In genomic region chr3:194323785-194324735, GRCh38 we compare ENCODE assay signal across 8 cellular contexts. TPM values are rescaled to one million over a fixed set of nuclear protein-coding genes. Genes with fewer than 3 reads are reported as not detected.
DNase-seq lines count a peak whose midpoint lies in the region; ATAC-seq, FAIRE-seq and TF ChIP-seq lines count a peak whose summit lies in the region.

No MANE protein-coding gene starts in this region.

- H3K27ac ChIP-seq in PC-9 (peak overlapping the region; percentile 98), endothelial cell of umbilical vein (ENCODE audit: insufficient read depth, low read depth, low read length) (no peak overlapping the region)

- peaks cover 20% of the 10 kb centered on the region for H3K36me3 ChIP-seq in PC-9 (ENCODE audit: low read depth)
- H3K36me3 ChIP-seq in endothelial cell of umbilical vein (ENCODE audit: control insufficient read depth in 2 of 2, extremely low read depth in 1 of 2, insufficient read depth in 2 of 2, low read length in 2 of 2), result no peaks in the 10 kb centered on the region

- no peak overlapping the region for H2AFZ ChIP-seq in PC-9
- peak overlapping the region; percentile 23 for H2AFZ ChIP-seq in endothelial cell of umbilical vein (ENCODE audit: low read depth, low read length)

- peaks cover 6% of the 10 kb centered on the region for H3K36me3 Mint-ChIP-seq in natural killer cell treated with Interleukin-12 subunit alpha and Interleukin-12 subunit beta and Interleukin-15 and Interleukin-18, amount 100 ng/mL, for 72 hours

- H4K20me1 ChIP-seq in PC-9 (ENCODE audit: insufficient read depth) (no peaks in the 10 kb centered on the region), endothelial cell of umbilical vein (replicated peaks; ENCODE audit: control insufficient read depth, extremely low read depth, insufficient read depth, low read length) (no peaks in the 10 kb centered on the region)

- dilution Hi-C loops in endothelial cell of umbilical vein (cut with MboI; ENCODE audit: extremely low pct_ligation_motif_present, low sequenced_read_pairs), result loop anchor here (25.0 kb wide), 1 partner anchor 562 kb away; no protein-coding TSS in a partner anchor

- peaks cover 31% of the 10 kb centered on the region for H3K79me2 ChIP-seq in PC-9 (ENCODE audit: low read depth)
- no peaks in the 10 kb centered on the region for H3K79me2 ChIP-seq in endothelial cell of umbilical vein (ENCODE audit: control insufficient read depth, insufficient read depth, low read length)

- ATAC-seq in natural killer cell treated with Interleukin-12 subunit alpha and Interleukin-12 subunit beta and Interleukin-15 and Interleukin-18, amount 100 ng/mL, for 72 hours, result peak; percentile 57 to 74

- H3K9ac ChIP-seq in endothelial cell of umbilical vein (replicated peaks; ENCODE audit: extremely low read depth, insufficient read depth, low read length), result no peak overlapping the region

- no peak overlapping the region for H3K27ac Mint-ChIP-seq in natural killer cell treated with Interleukin-12 subunit alpha and Interleukin-12 subunit beta and Interleukin-15 and Interleukin-18, amount 100 ng/mL, for 72 hours

- H3K9me1 ChIP-seq in endothelial cell of umbilical vein (replicated peaks; ENCODE audit: control insufficient read depth, extremely low read depth, insufficient read depth, low read length), result no peaks in the 10 kb centered on the region

- H3K27me3 Mint-ChIP-seq in natural killer cell treated with Interleukin-12 subunit alpha and Interleukin-12 subunit beta and Interleukin-15 and Interleukin-18, amount 100 ng/mL, for 72 hours, result peaks cover 15 to 23% of the 10 kb centered on the region in 2 donors

- H3F3A ChIP-seq in PC-9 (ENCODE audit: insufficient read depth, low read depth), result peaks cover 88% of the 10 kb centered on the region

- BruUV-seq in PC-9 (replicated peaks; lab: Mats Ljungman, UMichigan), result no TSS peak
- BruUV-seq in endothelial cell of umbilical vein (replicated peaks; lab: Mats Ljungman, UMichigan), result no TSS peak

- H3K27me3 ChIP-seq in PC-9 (ENCODE audit: insufficient read depth, low read depth) (no peaks in the 10 kb centered on the region), endothelial cell of umbilical vein (ENCODE audit: control insufficient read depth in 2 of 2, insufficient read depth in 2 of 2, low read length in 2 of 2) (no peaks in the 10 kb centered on the region)

- no peaks in the 10 kb centered on the region for H3K4me1 Mint-ChIP-seq in natural killer cell treated with Interleukin-12 subunit alpha and Interleukin-12 subunit beta and Interleukin-15 and Interleukin-18, amount 100 ng/mL, for 72 hours (ENCODE audit: low read depth in 2 of 2)

- FAIRE-seq in endothelial cell of umbilical vein (lab: Jason Lieb, UNC), result no peak

- TF ChIP-seq POLR2A in endothelial cell of umbilical vein (IDR thresholded peaks at IDR 0.05; ENCODE audit: low read depth, low read length), result no peak

- peak overlapping the region; percentile 86 for H3K4me2 ChIP-seq in PC-9
- H3K4me2 ChIP-seq in endothelial cell of umbilical vein (ENCODE audit: insufficient read depth, low read length), result no peak overlapping the region

- CTCF ChIA-PET in PC-9 (lab: Charles Lee), result no interaction called here
- CTCF ChIA-PET in endothelial cell of umbilical vein (lab: Charles Lee), result interaction anchor here (0.7 to 2.2 kb wide), 5 partner anchors 8 to 659 kb away, joined by 3 to 10 read pairs (median 5); no protein-coding TSS in a partner anchor

- TF ChIP-seq CTCF in PC-9 (conservative IDR thresholded peaks at IDR 0.05) (no peak), endothelial cell of umbilical vein (IDR thresholded peaks at IDR 0.05; ENCODE audit: extremely low read depth in 1 of 2, insufficient read depth in 1 of 2, low read depth in 1 of 2, low read length in 2 of 2) (no peak)

- peaks cover 5% of the 10 kb centered on the region for H3K9me3 Mint-ChIP-seq in natural killer cell treated with Interleukin-12 subunit alpha and Interleukin-12 subunit beta and Interleukin-15 and Interleukin-18, amount 100 ng/mL, for 72 hours

- peaks cover 14% of the 10 kb centered on the region for H3K9me3 ChIP-seq in PC-9 (ENCODE audit: insufficient read depth, low read depth)
- no peaks in the 10 kb centered on the region for H3K9me3 ChIP-seq in endothelial cell of umbilical vein (replicated peaks; ENCODE audit: control insufficient read depth, insufficient read depth, low read length)

- H3K9me2 ChIP-seq in PC-9 (ENCODE audit: insufficient read depth), result no peaks in the 10 kb centered on the region

- POLR2A ChIA-PET in PC-9 (lab: Charles Lee; ENCODE audit: unreplicated experiment), result no interaction called here
- POLR2A ChIA-PET in endothelial cell of umbilical vein (lab: Charles Lee), result no interaction called here

- H3K4me1 ChIP-seq in PC-9 (replicated peaks; ENCODE audit: insufficient read depth) (peaks cover 39% of the 10 kb centered on the region), endothelial cell of umbilical vein (ENCODE audit: control insufficient read depth, extremely low read depth, insufficient read depth, low read length) (no peaks in the 10 kb centered on the region)

- no peak overlapping the region for H3K4me3 ChIP-seq in PC-9
- H3K4me3 ChIP-seq in endothelial cell of umbilical vein (replicated peaks in 1 of 3; ENCODE audit: insufficient read depth in 1 of 3, low read depth in 1 of 3, low read length in 3 of 3), result no peak overlapping the region

- intact Hi-C loops in PC-9 (cut with micrococcal nuclease; ENCODE audit: unreplicated experiment), result loop anchor here (2.0 to 5.0 kb wide), 5 partner anchors 27 to 732 kb away; partner anchors contain the start of gene OPA1
- intact Hi-C loops in endothelial cell of umbilical vein (cut with micrococcal nuclease), result no loop called here

- no peak overlapping the region for H3K4me3 Mint-ChIP-seq in natural killer cell treated with Interleukin-12 subunit alpha and Interleukin-12 subunit beta and Interleukin-15 and Interleukin-18, amount 100 ng/mL, for 72 hours

- DNase-seq in stimulated activated CD4-positive, alpha-beta T cell treated with anti-CD3 and anti-CD28 coated beads, Interleukin-15, amount 100 ng/mL, for 24 hours, result peak; percentile 46
- no peak for DNase-seq in stimulated activated CD4-positive, alpha-beta T cell treated with anti-CD3 and anti-CD28 coated beads, Interleukin-12 subunit alpha, Interleukin-12 subunit beta, amount 100 ng/mL, for 4 hours
- DNase-seq in PC-9 (peak; percentile 60 to 72), endothelial cell of umbilical vein (ENCODE audit: low read depth, low spot score) (no peak), NCI-H2196 (lab: John Stamatoyannopoulos, UW; ENCODE audit: unreplicated experiment) (no peak), iPS-NIHi7 (ENCODE audit: extremely low spot score) (no peak), nucleus accumbens (lab: John Stamatoyannopoulos, UW) (no peak)
- DNase-seq in natural killer cell treated with Interleukin-12 subunit alpha and Interleukin-12 subunit beta and Interleukin-15 and Interleukin-18, amount 100 ng/mL, for 72 hours (ENCODE audit: low spot score), result no peak

TF ChIP-seq in endothelial cell of umbilical vein, 7 proteins besides CTCF, POLR2A, EP300 and RAD21:
- TF ChIP-seq JUN (IDR thresholded peaks at IDR 0.05; ENCODE audit: borderline replicate concordance, insufficient read depth, insufficient read length, low read depth) (no peak), POLR2AphosphoS5 (IDR thresholded peaks at IDR 0.05; ENCODE audit: insufficient read depth, low read depth, low read length) (no peak), EZH2 (IDR thresholded peaks at IDR 0.05; ENCODE audit: borderline replicate concordance, low read depth, low read length, severe bottlenecking) (no peak), MAX (IDR thresholded peaks at IDR 0.05; ENCODE audit: insufficient read depth, insufficient read length) (no peak), FOS (IDR thresholded peaks at IDR 0.05; ENCODE audit: borderline replicate concordance, insufficient read depth, low read length) (no peak), MYC (IDR thresholded peaks at IDR 0.05; ENCODE audit: low read depth, low read length) (no peak), GATA2 (IDR thresholded peaks at IDR 0.05; ENCODE audit: insufficient read depth, insufficient read length, low read depth, low read length) (no peak)
TF ChIP-seq in endothelial cell of umbilical vein: peak in this region for 0.

RNA-seq across cellular contexts. Expression of gene CPN2, which starts 27.1 kb away (rescaled TPM):
- total RNA-seq in PC-9 (2021) (not detected in 2 replicates), endothelial cell of umbilical vein (not detected in 2 replicates)
- polyA plus RNA-seq in endothelial cell of umbilical vein, result not detected in 2 replicates
- not detected in 2 replicates for polyA plus RNA-seq in endothelial cell of umbilical vein (2011; cell fraction: cytosol; rRNA removed)
- polyA plus RNA-seq in endothelial cell of umbilical vein (2011; cell fraction: nucleus; rRNA removed), result not detected in 2 replicates
- polyA plus RNA-seq in endothelial cell of umbilical vein (2012), result not detected in 2 replicates
- not detected in 2 replicates for polyA minus RNA-seq in endothelial cell of umbilical vein
- polyA minus RNA-seq in endothelial cell of umbilical vein (2011; cell fraction: cytosol; rRNA and poly(A)+ RNA removed), result not detected
- polyA minus RNA-seq in endothelial cell of umbilical vein (2011; cell fraction: nucleus; rRNA and poly(A)+ RNA removed), result not detected in 2 replicates
- not detected for total RNA-seq in natural killer cell treated with Interleukin-12 subunit alpha and Interleukin-12 subunit beta and Interleukin-15 and Interleukin-18, amount 100 ng/mL, for 72 hours

RNA-seq across cellular contexts. Expression of gene LRRC15, which starts 45.5 kb away (rescaled TPM):
- total RNA-seq in PC-9 (2021), result 0.08 TPM in 1 of 2 replicates, not detected in the other
- total RNA-seq in endothelial cell of umbilical vein, result not detected in 2 replicates
- polyA plus RNA-seq in endothelial cell of umbilical vein, result not detected in 2 replicates
- polyA plus RNA-seq in endothelial cell of umbilical vein (2011; cell fraction: cytosol; rRNA removed), result not detected in 2 replicates
- not detected in 2 replicates for polyA plus RNA-seq in endothelial cell of umbilical vein (2011; cell fraction: nucleus; rRNA removed)
- polyA plus RNA-seq in endothelial cell of umbilical vein (2012), result not detected in 2 replicates
- not detected in 2 replicates for polyA minus RNA-seq in endothelial cell of umbilical vein
- polyA minus RNA-seq in endothelial cell of umbilical vein (2011; cell fraction: cytosol; rRNA and poly(A)+ RNA removed), result not detected
- not detected in 2 replicates for polyA minus RNA-seq in endothelial cell of umbilical vein (2011; cell fraction: nucleus; rRNA and poly(A)+ RNA removed)
- not detected for total RNA-seq in natural killer cell treated with Interleukin-12 subunit alpha and Interleukin-12 subunit beta and Interleukin-15 and Interleukin-18, amount 100 ng/mL, for 72 hours

Comparison
In these comparisons a context has a peak if more than half of its experiments do, and no peak if none do; other contexts are left out.
1. DNase-seq: peak in stimulated activated CD4-positive, alpha-beta T cell treated with anti-CD3 and anti-CD28 coated beads, Interleukin-15, amount 100 ng/mL, for 24 hours (single experiment) and PC-9 (2 of 2); none in stimulated activated CD4-positive, alpha-beta T cell treated with anti-CD3 and anti-CD28 coated beads, Interleukin-12 subunit alpha, Interleukin-12 subunit beta, amount 100 ng/mL, for 4 hours (single experiment), endothelial cell of umbilical vein (single experiment), natural killer cell treated with Interleukin-12 subunit alpha and Interleukin-12 subunit beta and Interleukin-15 and Interleukin-18, amount 100 ng/mL, for 72 hours (single experiment), NCI-H2196 (single experiment), iPS-NIHi7 (single experiment) and nucleus accumbens (0 of 56).